9 cellular contexts compared by ENCODE assay signal in genomic region chr13:29543230-29544215, GRCh38. TPM values are rescaled to one million over a fixed set of nuclear protein-coding genes. Genes with fewer than 3 reads are reported as not detected.
DNase-seq lines count a peak whose midpoint lies in the region; ATAC-seq and TF ChIP-seq lines count a peak whose summit lies in the region.
"Had no signal": no experiment of that assay in that cellular context is flagged by ENCODE, and none has a peak within 500 bp of the region (broad histone marks: within the 10 kb centered on the region; RNA-seq: fewer than 3 reads in every experiment).

No MANE protein-coding gene starts in this region.

- no peak overlapping the region for H3K27ac Mint-ChIP-seq in neural progenitor cell

- H3K4me3 ChIP-seq in AG04450 (ENCODE audit: low read depth, low read length) (no peak overlapping the region), hepatocyte (no peak overlapping the region), neural progenitor cell (no peak overlapping the region)
- H3K4me3 ChIP-seq: skin epidermis had no signal

- CTCF ChIA-PET in AG04450 (lab: Charles Lee) = interaction anchor here (1.1 kb wide), 1 partner anchor 35 kb away, joined by 5 read pairs; no protein-coding TSS in a partner anchor

- no peak overlapping the region for H3K9ac ChIP-seq in neural progenitor cell

- H3K4me1 ChIP-seq in hepatocyte (ENCODE audit: insufficient read depth) (no peaks in the 10 kb centered on the region), neural progenitor cell (peaks cover 12% of the 10 kb centered on the region)

- DNase-seq in AG04450 (ENCODE audit: low read depth, low spot score) (no peak), hepatocyte (ENCODE audit: low spot score) (peak; percentile 39), NCI-H1105 (lab: John Stamatoyannopoulos, UW) (no peak), NCI-H146 (lab: John Stamatoyannopoulos, UW) (no peak), neural progenitor cell (ENCODE audit: low spot score) (no peak)
- peak; percentile 83 for DNase-seq in activated CD4-positive, alpha-beta T cell treated with anti-CD3 and anti-CD28 coated beads for 48 hours

- no peaks in the 10 kb centered on the region for H3K9me2 ChIP-seq in hepatocyte (replicated peaks; ENCODE audit: insufficient read depth)

- ATAC-seq in GM19324 (IDR thresholded peaks at IDR 0.05; ENCODE audit: low FRiP score, unreplicated experiment) = peak; percentile 68
- ATAC-seq in HG03108 (IDR thresholded peaks at IDR 0.05; ENCODE audit: unreplicated experiment) = peak; percentile 98

- TF ChIP-seq CTCF in AG04450 (IDR thresholded peaks at IDR 0.05; ENCODE audit: low read depth, low read length) (0 out of 2 replicates have a peak, but pooled peaks have one; percentile 9), hepatocyte (IDR thresholded peaks at IDR 0.05; ENCODE audit: poor library complexity) (no peak), neural progenitor cell (IDR thresholded peaks at IDR 0.05) (no peak)

- 89% methylated on average over 11 of the region's 16 CpGs for WGBS in hepatocyte (ENCODE audit: low lambda C conversion rate, missing lambda C conversion rate)

- peaks cover 21% of the 10 kb centered on the region for H3K36me3 Mint-ChIP-seq in neural progenitor cell

- no peak overlapping the region for H3K27ac ChIP-seq in AG04450 (ENCODE audit: low read depth, low read length)
- H3K27ac ChIP-seq in hepatocyte = no peak overlapping the region
- H3K27ac ChIP-seq in neural progenitor cell = no peak overlapping the region
- H3K27ac ChIP-seq: skin epidermis had no signal

- H3K79me2 ChIP-seq in hepatocyte (peaks cover 22% of the 10 kb centered on the region), neural progenitor cell (ENCODE audit: low read depth) (peaks cover 42% of the 10 kb centered on the region)

- POLR2A ChIA-PET in AG04450 (lab: Yijun Ruan, JAX) = no interaction called here

- H3K36me3 ChIP-seq in hepatocyte (replicated peaks; ENCODE audit: insufficient read depth, low read depth) (no peaks in the 10 kb centered on the region), neural progenitor cell (no peaks in the 10 kb centered on the region)

- H3K4me2 ChIP-seq in hepatocyte (no peak overlapping the region), neural progenitor cell (no peak overlapping the region)

- H4K20me1 ChIP-seq in hepatocyte (ENCODE audit: insufficient read depth, poor library complexity, severe bottlenecking) = no peaks in the 10 kb centered on the region
- H4K20me1 ChIP-seq in neural progenitor cell (ENCODE audit: low read depth) = no peaks in the 10 kb centered on the region

- H3K4me3 Mint-ChIP-seq in neural progenitor cell = no peak overlapping the region

- H3F3A ChIP-seq in neural progenitor cell (ENCODE audit: low read depth) = no peaks in the 10 kb centered on the region

- H3K27me3 Mint-ChIP-seq in neural progenitor cell (ENCODE audit: insufficient read depth, low read depth) = peaks cover 2% of the 10 kb centered on the region

- H3K27me3 ChIP-seq in AG04450 (ENCODE audit: control insufficient read depth, insufficient read depth, low read length) (no peaks in the 10 kb centered on the region), hepatocyte (no peaks in the 10 kb centered on the region), neural progenitor cell (no peaks in the 10 kb centered on the region)

- H2AFZ ChIP-seq in hepatocyte (no peak overlapping the region), neural progenitor cell (replicated peaks) (no peak overlapping the region)

- H3K4me1 Mint-ChIP-seq in neural progenitor cell = peaks cover 40% of the 10 kb centered on the region

- H3K9me3 ChIP-seq in AG04450 (ENCODE audit: control insufficient read depth, insufficient read depth, low read length) = no peaks in the 10 kb centered on the region
- H3K9me3 ChIP-seq in hepatocyte (ENCODE audit: low read depth) = no peaks in the 10 kb centered on the region
- H3K9me3 ChIP-seq in neural progenitor cell (ENCODE audit: low read depth) = no peaks in the 10 kb centered on the region

- no peaks in the 10 kb centered on the region for H3K9me3 Mint-ChIP-seq in neural progenitor cell

RNA-seq across cellular contexts. Expression of gene SLC7A1, which starts 52.0 kb away (rescaled TPM):
- polyA plus RNA-seq in AG04450 (2011; rRNA removed) (14.7 and 18.8 TPM in 2 replicates), hepatocyte (9.8 and 10.1 TPM in 2 replicates)
- 28.7 and 35.0 TPM in 2 replicates for polyA minus RNA-seq in AG04450 (2011; rRNA and poly(A)+ RNA removed)
- total RNA-seq in hepatocyte (10.8 and 16.2 TPM in 2 replicates), neural progenitor cell (ENCODE audit: low replicate concordance) (12.4 and 16.2 TPM in 2 replicates)

Comparison
In these comparisons a context has a peak if more than half of its experiments do, and no peak if none do; other contexts are left out.
1. DNase-seq: peak in activated CD4-positive, alpha-beta T cell treated with anti-CD3 and anti-CD28 coated beads for 48 hours (single experiment) and hepatocyte (single experiment); none in AG04450 (single experiment), NCI-H1105 (single experiment), NCI-H146 (single experiment) and neural progenitor cell (single experiment).